In genomic region chr6:44171899-44172546, GRCh38 we compare ENCODE assay signal across 19 cellular contexts. TPM values are rescaled to one million over a fixed set of nuclear protein-coding genes. Genes with fewer than 3 reads are reported as not detected.
A peak's percentile ranks its signal among the peaks of the same experiment; 100 is the strongest.
DNase-seq lines count a peak whose midpoint lies in the region; ATAC-seq, FAIRE-seq and TF ChIP-seq lines count a peak whose summit lies in the region.
"Had no signal": no experiment of that assay in that cellular context is flagged by ENCODE, and none has a peak within 500 bp of the region (broad histone marks: within the 10 kb centered on the region; RNA-seq: fewer than 3 reads in every experiment).

No MANE protein-coding gene starts in this region.

- H3K27ac ChIP-seq in heart left ventricle (no peak overlapping the region), K562 (ENCODE audit: extremely low read depth, low read depth, low read length) (no peak overlapping the region), PC-3 (ENCODE audit: low read length) (no peak overlapping the region)
- H3K27ac ChIP-seq: adrenal gland, BLaER1, left lung, ovary had no signal

- H3K27me3 ChIP-seq in heart left ventricle (no peaks in the 10 kb centered on the region), K562 (ENCODE audit: control insufficient read depth in 2 of 2, insufficient read depth in 2 of 2, low read length in 2 of 2) (peaks cover under 1 to 12% of the 10 kb centered on the region in 2 experiments; a peak in 2 of 5 replicates), PC-3 (ENCODE audit: low read length) (no peaks in the 10 kb centered on the region)
- H3K27me3 ChIP-seq: adrenal gland, BLaER1, left lung, ovary, thyroid gland had no signal

- H3K79me2 ChIP-seq in K562 (ENCODE audit: control insufficient read depth, insufficient read depth, low read length) (no peaks in the 10 kb centered on the region), PC-3 (ENCODE audit: low read length) (no peaks in the 10 kb centered on the region)

- DNase-seq in left ventricle myocardium superior, result peak; percentile 21
- no peak for DNase-seq in heart left ventricle
- no peak for DNase-seq in K562 (ENCODE audit: extremely low read depth in 1 of 4, low spot score in 3 of 4)
- no peak for DNase-seq in GOT3 (lab: John Stamatoyannopoulos, UW)
- DNase-seq in PC-3, result no peak
- DNase-seq in Right ventricle myocardium superior, result no peak
- DNase-seq: NCI-H1048 had no signal

- TF ChIP-seq EP300 in K562 (IDR thresholded peaks at IDR 0.05; ENCODE audit: low read length), result no peak

- intact Hi-C loops in left ventricle myocardium superior (cut with micrococcal nuclease) (loop anchor here (2.0 kb wide), 1 partner anchor 65 kb away; no protein-coding TSS in a partner anchor), heart left ventricle (cut with DNase I) (loop anchor here (1.0 to 10.0 kb wide), 9 partner anchors 62 to 167 kb away; partner anchors contain the start of gene SLC35B2 (in 4 of the 10)), K562 (cut with micrococcal nuclease) (loop anchor here (1.0 to 2.0 kb wide), 5 partner anchors 55 to 166 kb away; no protein-coding TSS in a partner anchor), PC-3 (cut with micrococcal nuclease) (loop anchor here (1.0 to 2.0 kb wide), 3 partner anchors 62 to 167 kb away; partner anchors contain the start of gene SLC35B2), Right ventricle myocardium superior (cut with DNase I) (loop anchor here (5.0 kb wide), 1 partner anchor 65 kb away; no protein-coding TSS in a partner anchor)

- BruUV-seq in K562 (replicated peaks; lab: Mats Ljungman, UMichigan) (no TSS peak), PC-3 (replicated peaks; lab: Mats Ljungman, UMichigan) (no TSS peak)

- no peaks in the 10 kb centered on the region for H3K9me1 ChIP-seq in K562 (ENCODE audit: control insufficient read depth, insufficient read depth, low read length)

- peak overlapping the region in 1 of 2 experiments; percentile 54; a peak in 1 of 4 replicates for H3K9ac ChIP-seq in K562 (ENCODE audit: insufficient read depth in 1 of 2, low read depth in 2 of 2, low read length in 2 of 2)
- H3K9ac ChIP-seq in PC-3 (ENCODE audit: low read length), result no peak overlapping the region
- H3K9ac ChIP-seq: BLaER1 had no signal

- H2AFZ ChIP-seq in K562 (ENCODE audit: low read depth, low read length) (no peak overlapping the region), PC-3 (ENCODE audit: low read length) (no peak overlapping the region)

- TF ChIP-seq POLR2A in heart left ventricle (IDR thresholded peaks at IDR 0.05), result no peak
- TF ChIP-seq POLR2A in K562 (conservative IDR thresholded peaks at IDR 0.05), result no peak

- in situ Hi-C loops in K562 (cut with MboI), result loop anchor here (5.0 kb wide), 1 partner anchor 65 kb away; no protein-coding TSS in a partner anchor

- H3K4me1 ChIP-seq in heart left ventricle, result peaks cover 0 to 16% (median 10%) of the 10 kb centered on the region in 12 donors
- H3K4me1 ChIP-seq in K562 (replicated peaks in 1 of 2; ENCODE audit: control insufficient read depth in 2 of 2, insufficient read depth in 2 of 2, low read length in 2 of 2), result peaks cover 2 to 23% of the 10 kb centered on the region in 2 experiments; a peak in 3 of 5 replicates
- no peaks in the 10 kb centered on the region for H3K4me1 ChIP-seq in PC-3 (ENCODE audit: insufficient read depth, low read length)

- H3K4me2 ChIP-seq in K562 (ENCODE audit: insufficient read depth, low read length) (no peak overlapping the region), PC-3 (ENCODE audit: low read length) (no peak overlapping the region)

- WGBS in heart left ventricle, 4 donors, result 81 to 85% (median 82%) methylated on average over 12 of the region's 12 CpGs
- 27% methylated on average over 12 of the region's 12 CpGs for WGBS in K562 (ENCODE audit: insufficient coverage, low coverage, missing lambda C conversion rate)

- TF ChIP-seq CTCF in heart left ventricle (IDR thresholded peaks at IDR 0.05) (no peak), K562 (IDR thresholded peaks at IDR 0.05 in 2 of 3, conservative IDR thresholded peaks at IDR 0.05 in 1 of 3; ENCODE audit: insufficient read depth in 2 of 3, low read depth in 1 of 3, low read length in 3 of 3) (no peak), PC-3 (conservative IDR thresholded peaks at IDR 0.05; ENCODE audit: low read depth, low read length) (no peak)

- H3K36me3 ChIP-seq in heart left ventricle (no peaks in the 10 kb centered on the region), K562 (ENCODE audit: control insufficient read depth, insufficient read depth, low read length) (no peaks in the 10 kb centered on the region), PC-3 (ENCODE audit: low read depth, low read length) (no peaks in the 10 kb centered on the region)
- H3K36me3 ChIP-seq: adrenal gland, BLaER1, left lung, ovary, thyroid gland had no signal

- CTCF ChIA-PET in K562 (lab: Yijun Ruan, JAX; ENCODE audit: low intra/inter-chr PET ratio) (interaction anchor here (1.0 to 3.3 kb wide), 5 partner anchors 50 to 86 kb away, joined by 5 to 26 read pairs (median 7); partner anchors contain the start of gene SLC35B2), PC-3 (lab: Charles Lee) (interaction anchor here (0.5 to 1.0 kb wide), 3 partner anchors 31 to 467 kb away, joined by 3 to 4 read pairs (median 3); no protein-coding TSS in a partner anchor)

- no peaks in the 10 kb centered on the region for H3K9me3 ChIP-seq in heart left ventricle
- no peaks in the 10 kb centered on the region for H3K9me3 ChIP-seq in K562 (replicated peaks; ENCODE audit: control insufficient read depth, insufficient read depth, low read depth, low read length)
- no peaks in the 10 kb centered on the region for H3K9me3 ChIP-seq in PC-3 (ENCODE audit: low read length)
- H3K9me3 ChIP-seq: adrenal gland, BLaER1, left lung, ovary, thyroid gland had no signal

- H3K4me3 ChIP-seq in heart left ventricle (no peak overlapping the region), K562 (no peak overlapping the region), PC-3 (ENCODE audit: low read length) (no peak overlapping the region)
- H3K4me3 ChIP-seq: adrenal gland, BLaER1, left lung, ovary, thyroid gland had no signal

- no peaks in the 10 kb centered on the region for H3K9me2 ChIP-seq in PC-3 (replicated peaks; ENCODE audit: low read length)

- H3F3A ChIP-seq in PC-3 (ENCODE audit: low read length, unreplicated experiment), result no peaks in the 10 kb centered on the region

- no peak for TF ChIP-seq RAD21 in K562 (CRISPR knock-in tag; conservative IDR thresholded peaks at IDR 0.05 in 1 of 2, IDR thresholded peaks at IDR 0.05 in 1 of 2)

- POLR2A ChIA-PET in K562 (lab: Yijun Ruan, JAX) (interaction anchor here (1.0 to 2.7 kb wide), 4 partner anchors 9 to 82 kb away, joined by 3 to 26 read pairs (median 6); partner anchors contain the start of gene HSP90AB1), PC-3 (lab: Charles Lee; ENCODE audit: unreplicated experiment) (no interaction called here)

- no peak for FAIRE-seq in K562 (lab: Jason Lieb, UNC)

- H4K20me1 ChIP-seq in K562 (replicated peaks; ENCODE audit: control insufficient read depth, insufficient read depth, low read length), result no peaks in the 10 kb centered on the region
- H4K20me1 ChIP-seq in PC-3 (ENCODE audit: low read length), result no peaks in the 10 kb centered on the region
- H4K20me1 ChIP-seq: BLaER1 had no signal

- ATAC-seq in left ventricle myocardium superior, result no peak
- no peak for ATAC-seq in heart left ventricle
- ATAC-seq in HG03280 (IDR thresholded peaks at IDR 0.05; ENCODE audit: unreplicated experiment), result peak; percentile 57
- ATAC-seq in K562, result no peak
- ATAC-seq in PC-3, result no peak
- ATAC-seq in Right ventricle myocardium superior (ENCODE audit: poor library complexity), result no peak

RNA-seq across cellular contexts. Expression of gene CAPN11, which starts 13.4 kb away (rescaled TPM):
- total RNA-seq in left ventricle myocardium superior (0.40 TPM), heart left ventricle (1 to 10 TPM in 2 of 9 donors, under 1 TPM in 4, not detected in 3; 0.23 to 1.8 (median 0.44) TPM), K562 (2014; rRNA removed) (0.20 and 0.41 TPM in 2 replicates), K562 (2014; rRNA removed; fragmentation: Illumina TruSeq; extraction: Trizol) (0.13 and 0.18 TPM in 2 replicates), K562 (2015; rRNA removed; fragmentation: Illumina TruSeq; extraction: Trizol) (0.07 and 0.11 TPM in 2 replicates), K562 (2021) (0.07 and 0.18 TPM in 2 replicates), PC-3 (2014; rRNA removed) (not detected in 2 replicates), Right ventricle myocardium superior (0.43 TPM)
- polyA plus RNA-seq in heart left ventricle (under 1 TPM; 0.08 to 0.35 TPM), K562 (2011; rRNA removed) (0.30 and 0.46 TPM in 2 replicates), K562 (2014; fragmentation: Illumina TruSeq; extraction: Trizol) (0.15 and 0.19 TPM in 2 replicates), K562 (2014; fragmentation: Nextera tagmentation; extraction: Ambion mirVana) (under 1 TPM in 1 of 2 experiments, not detected in 1; 0.03 TPM), K562 (2014; rRNA removed) (0.04 and 0.61 TPM in 2 replicates)
- 2.2 and 4.6 TPM in 2 replicates for total RNA-seq in K562 (2011; cell fraction: chromatin; rRNA removed; ENCODE audit: low replicate concordance)
- 1.8 and 2.5 TPM in 2 replicates for total RNA-seq in K562 (2011; cell fraction: nucleolus; rRNA removed)
- total RNA-seq in K562 (2011; cell fraction: nucleoplasm; rRNA removed), result 1.6 and 1.9 TPM in 2 replicates
- polyA plus RNA-seq in K562 (2011; cell fraction: cytosol; rRNA removed), result 0.15 and 0.57 TPM in 2 replicates
- 3.4 and 5.7 TPM in 2 replicates for polyA plus RNA-seq in K562 (2011; cell fraction: nucleus; rRNA removed)
- 0.35 and 1.5 TPM in 2 replicates for polyA plus RNA-seq in K562 (2012)
- polyA minus RNA-seq in K562 (2011; rRNA and poly(A)+ RNA removed), result 0.24 and 0.25 TPM in 2 replicates
- 0.48 TPM in 1 of 2 replicates, not detected in the other for polyA minus RNA-seq in K562 (2011; cell fraction: cytosol; rRNA and poly(A)+ RNA removed)
- 0.67 and 0.81 TPM in 2 replicates for polyA minus RNA-seq in K562 (2011; cell fraction: nucleus; rRNA and poly(A)+ RNA removed)
- total RNA-seq: fibroblast of villous mesenchyme, HT-29, renal cortical epithelial cell, SK-MEL-5 had no signal
- polyA plus RNA-seq: IgD-negative memory B cell, neural cell had no signal

RNA-seq across cellular contexts. Expression of gene TMEM63B, which starts 44.7 kb away (rescaled TPM):
- total RNA-seq in left ventricle myocardium superior (47.3 TPM), heart left ventricle (10 to 100 TPM; 36.2 to 52.9 (median 43.0) TPM), K562 (2014; rRNA removed) (12.6 and 22.5 TPM in 2 replicates), K562 (2014; rRNA removed; fragmentation: Illumina TruSeq; extraction: Trizol) (10.8 and 14.4 TPM in 2 replicates), K562 (2015; rRNA removed; fragmentation: Illumina TruSeq; extraction: Trizol) (14.0 and 14.3 TPM in 2 replicates), K562 (2021) (39.2 and 39.4 TPM in 2 replicates), PC-3 (2014; rRNA removed) (23.6 and 26.9 TPM in 2 replicates), Right ventricle myocardium superior (46.3 TPM)
- polyA plus RNA-seq in heart left ventricle (10 to 100 TPM; 26.2 to 37.0 TPM), K562 (2011; rRNA removed) (37.0 and 59.6 TPM in 2 replicates), K562 (2014; fragmentation: Illumina TruSeq; extraction: Trizol) (32.5 and 35.7 TPM in 2 replicates), K562 (2014; fragmentation: Nextera tagmentation; extraction: Ambion mirVana) (under 1 TPM; 0.14 to 0.17 TPM), K562 (2014; rRNA removed) (26.8 and 31.0 TPM in 2 replicates)
- 125 and 274 TPM in 2 replicates for total RNA-seq in K562 (2011; cell fraction: chromatin; rRNA removed; ENCODE audit: low replicate concordance)
- 162 and 166 TPM in 2 replicates for total RNA-seq in K562 (2011; cell fraction: nucleolus; rRNA removed)
- 160 TPM in 2 replicates for total RNA-seq in K562 (2011; cell fraction: nucleoplasm; rRNA removed)
- 69.9 and 86.4 TPM in 2 replicates for polyA plus RNA-seq in K562 (2011; cell fraction: cytosol; rRNA removed)
- 128 and 148 TPM in 2 replicates for polyA plus RNA-seq in K562 (2011; cell fraction: nucleus; rRNA removed)
- polyA plus RNA-seq in K562 (2012), result 27.9 and 28.7 TPM in 2 replicates
- polyA minus RNA-seq in K562 (2011; rRNA and poly(A)+ RNA removed), result 52.7 and 68.9 TPM in 2 replicates
- 35.2 and 46.9 TPM in 2 replicates for polyA minus RNA-seq in K562 (2011; cell fraction: cytosol; rRNA and poly(A)+ RNA removed)
- 25.6 and 33.4 TPM in 2 replicates for polyA minus RNA-seq in K562 (2011; cell fraction: nucleus; rRNA and poly(A)+ RNA removed)

RNA-seq across cellular contexts. Expression of gene MYMX, which starts 44.7 kb away (rescaled TPM):
- total RNA-seq in left ventricle myocardium superior, result 0.67 TPM
- under 1 TPM in 6 of 9 donors, not detected in 3; 0.31 to 0.96 (median 0.68) TPM for total RNA-seq in heart left ventricle
- under 1 TPM in 1 of 2 donors, not detected in 1; 0.42 TPM for polyA plus RNA-seq in heart left ventricle
- total RNA-seq in K562 (2011; cell fraction: chromatin; rRNA removed; ENCODE audit: low replicate concordance), result not detected in 2 replicates
- not detected in 2 replicates for total RNA-seq in K562 (2011; cell fraction: nucleolus; rRNA removed)
- not detected in 2 replicates for total RNA-seq in K562 (2011; cell fraction: nucleoplasm; rRNA removed)
- total RNA-seq in K562 (2014; rRNA removed), result not detected in 2 replicates
- total RNA-seq in K562 (2014; rRNA removed; fragmentation: Illumina TruSeq; extraction: Trizol), result not detected in 2 replicates
- total RNA-seq in K562 (2015; rRNA removed; fragmentation: Illumina TruSeq; extraction: Trizol), result not detected in 2 replicates
- total RNA-seq in K562 (2021), result not detected in 2 replicates
- polyA plus RNA-seq in K562 (2011; rRNA removed), result 0.12 TPM in 1 of 2 replicates, not detected in the other
- 0.12 TPM in 1 of 2 replicates, not detected in the other for polyA plus RNA-seq in K562 (2011; cell fraction: cytosol; rRNA removed)
- 0.20 TPM in 1 of 2 replicates, not detected in the other for polyA plus RNA-seq in K562 (2011; cell fraction: nucleus; rRNA removed)
- 0.17 and 0.23 TPM in 2 replicates for polyA plus RNA-seq in K562 (2012)
- polyA plus RNA-seq in K562 (2014; fragmentation: Illumina TruSeq; extraction: Trizol), result not detected in 2 replicates
- polyA plus RNA-seq in K562 (2014; fragmentation: Nextera tagmentation; extraction: Ambion mirVana), result not detected
- 0.12 TPM in 1 of 2 replicates, not detected in the other for polyA plus RNA-seq in K562 (2014; rRNA removed)
- not detected in 2 replicates for polyA minus RNA-seq in K562 (2011; rRNA and poly(A)+ RNA removed)
- polyA minus RNA-seq in K562 (2011; cell fraction: cytosol; rRNA and poly(A)+ RNA removed), result not detected in 2 replicates
- 0.56 TPM in 1 of 2 replicates, not detected in the other for polyA minus RNA-seq in K562 (2011; cell fraction: nucleus; rRNA and poly(A)+ RNA removed)
- total RNA-seq in PC-3 (2014; rRNA removed), result not detected in 2 replicates
- 0.56 TPM for total RNA-seq in Right ventricle myocardium superior
- total RNA-seq: fibroblast of villous mesenchyme, HT-29, renal cortical epithelial cell, SK-MEL-5, thyroid gland had no signal
- polyA plus RNA-seq: IgD-negative memory B cell, neural cell had no signal

RNA-seq across cellular contexts. Expression of gene MRPL14, which starts 44.8 kb away (rescaled TPM):
- total RNA-seq in left ventricle myocardium superior (38.8 TPM), heart left ventricle (10 to 100 TPM; 35.3 to 60.2 (median 44.1) TPM), K562 (2014; rRNA removed) (166 and 199 TPM in 2 replicates), K562 (2014; rRNA removed; fragmentation: Illumina TruSeq; extraction: Trizol) (97.5 and 126 TPM in 2 replicates), K562 (2015; rRNA removed; fragmentation: Illumina TruSeq; extraction: Trizol) (130 and 136 TPM in 2 replicates), K562 (2021) (143 and 149 TPM in 2 replicates), PC-3 (2014; rRNA removed) (164 and 192 TPM in 2 replicates), Right ventricle myocardium superior (41.0 TPM)
- polyA plus RNA-seq in heart left ventricle (10 to 100 TPM; 40.5 to 72.9 TPM), K562 (2011; rRNA removed) (145 and 165 TPM in 2 replicates), K562 (2014; fragmentation: Illumina TruSeq; extraction: Trizol) (134 and 163 TPM in 2 replicates), K562 (2014; fragmentation: Nextera tagmentation; extraction: Ambion mirVana) (100 to 1,000 TPM; 414 to 424 TPM), K562 (2014; rRNA removed) (195 and 240 TPM in 2 replicates)
- 39.2 and 66.5 TPM in 2 replicates for total RNA-seq in K562 (2011; cell fraction: chromatin; rRNA removed; ENCODE audit: low replicate concordance)
- 54.2 and 60.8 TPM in 2 replicates for total RNA-seq in K562 (2011; cell fraction: nucleolus; rRNA removed)
- 55.7 and 67.6 TPM in 2 replicates for total RNA-seq in K562 (2011; cell fraction: nucleoplasm; rRNA removed)
- polyA plus RNA-seq in K562 (2011; cell fraction: cytosol; rRNA removed), result 149 and 217 TPM in 2 replicates
- polyA plus RNA-seq in K562 (2011; cell fraction: nucleus; rRNA removed), result 68.7 and 82.6 TPM in 2 replicates
- polyA plus RNA-seq in K562 (2012), result 102 and 171 TPM in 2 replicates
- 39.8 and 41.8 TPM in 2 replicates for polyA minus RNA-seq in K562 (2011; rRNA and poly(A)+ RNA removed)
- 38.6 and 39.1 TPM in 2 replicates for polyA minus RNA-seq in K562 (2011; cell fraction: cytosol; rRNA and poly(A)+ RNA removed)
- 15.3 and 25.4 TPM in 2 replicates for polyA minus RNA-seq in K562 (2011; cell fraction: nucleus; rRNA and poly(A)+ RNA removed)

RNA-seq across cellular contexts. Expression of gene SLC29A1, which starts 51.4 kb away (rescaled TPM):
- total RNA-seq in left ventricle myocardium superior (217 TPM), heart left ventricle (100 to 1,000 TPM in 8 of 9 donors, 10 to 100 TPM in 1; 94.9 to 319 (median 136) TPM), K562 (2014; rRNA removed) (57.7 and 89.5 TPM in 2 replicates), K562 (2014; rRNA removed; fragmentation: Illumina TruSeq; extraction: Trizol) (32.8 and 35.3 TPM in 2 replicates), K562 (2015; rRNA removed; fragmentation: Illumina TruSeq; extraction: Trizol) (43.2 and 44.3 TPM in 2 replicates), K562 (2021) (103 and 107 TPM in 2 replicates), PC-3 (2014; rRNA removed) (54.7 and 60.4 TPM in 2 replicates), Right ventricle myocardium superior (181 TPM)
- polyA plus RNA-seq in heart left ventricle (10 to 100 TPM; 48.0 to 77.5 TPM), K562 (2011; rRNA removed) (148 and 204 TPM in 2 replicates), K562 (2014; fragmentation: Illumina TruSeq; extraction: Trizol) (136 and 170 TPM in 2 replicates), K562 (2014; fragmentation: Nextera tagmentation; extraction: Ambion mirVana) (10 to 100 TPM; 18.9 to 42.0 TPM), K562 (2014; rRNA removed) (140 and 147 TPM in 2 replicates)
- total RNA-seq in K562 (2011; cell fraction: chromatin; rRNA removed; ENCODE audit: low replicate concordance), result 171 and 379 TPM in 2 replicates
- total RNA-seq in K562 (2011; cell fraction: nucleolus; rRNA removed), result 331 and 348 TPM in 2 replicates
- 305 and 360 TPM in 2 replicates for total RNA-seq in K562 (2011; cell fraction: nucleoplasm; rRNA removed)
- 291 and 372 TPM in 2 replicates for polyA plus RNA-seq in K562 (2011; cell fraction: cytosol; rRNA removed)
- polyA plus RNA-seq in K562 (2011; cell fraction: nucleus; rRNA removed), result 496 and 544 TPM in 2 replicates
- polyA plus RNA-seq in K562 (2012), result 90.3 and 112 TPM in 2 replicates
- polyA minus RNA-seq in K562 (2011; rRNA and poly(A)+ RNA removed), result 119 and 153 TPM in 2 replicates
- polyA minus RNA-seq in K562 (2011; cell fraction: cytosol; rRNA and poly(A)+ RNA removed), result 67.5 and 84.3 TPM in 2 replicates
- polyA minus RNA-seq in K562 (2011; cell fraction: nucleus; rRNA and poly(A)+ RNA removed), result 71.0 and 95.0 TPM in 2 replicates
